In the genomic region with DNA sequence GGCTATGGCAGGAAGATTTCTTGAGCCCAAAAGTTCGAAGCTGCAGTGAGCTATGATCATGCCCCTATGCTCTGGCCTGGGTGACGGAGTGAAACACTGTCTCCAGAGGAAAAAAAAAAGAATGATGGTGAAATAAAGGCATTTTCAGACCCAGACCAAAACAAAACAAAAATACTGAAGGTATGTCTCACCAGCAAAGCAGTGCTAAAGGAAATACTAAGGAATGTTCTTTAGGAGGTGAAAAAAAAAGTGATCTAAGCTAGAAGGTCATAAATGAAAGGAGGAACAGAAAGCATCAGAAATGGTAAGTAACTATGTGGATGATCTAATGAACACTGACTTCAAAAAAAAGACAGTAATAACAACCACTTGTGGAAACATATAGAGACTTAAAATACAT, we compare ENCODE assay signal across 22 cellular contexts. TPM values are rescaled to one million over a fixed set of nuclear protein-coding genes. Genes with fewer than 3 reads are reported as not detected.
DNase-seq lines count a peak whose midpoint lies in the region; ATAC-seq and TF ChIP-seq lines count a peak whose summit lies in the region.
"Had no signal": no experiment of that assay in that cellular context is flagged by ENCODE, and none has a peak within 500 bp of the region (broad histone marks: within the 10 kb centered on the region; RNA-seq: fewer than 3 reads in every experiment).

No MANE protein-coding gene starts in this region.

- DNase-seq in cardiac muscle cell (ENCODE audit: low read depth in 1 of 2, low spot score in 1 of 2) (no peak), Right ventricle myocardium superior (no peak), astrocyte of the hippocampus (ENCODE audit: low read depth, low spot score) (peak; percentile 14), naive B cell (no peak), NOMO-1 treated with dmso at 0.1 percent for 144 hours (lab: John Stamatoyannopoulos, UW; ENCODE audit: unreplicated experiment) (no peak), mucosa of gallbladder (ENCODE audit: low spot score) (no peak), NCI-H446 treated with DMSO at 0.1 percent for 48 hours (lab: John Stamatoyannopoulos, UW) (no peak)
- DNase-seq: 8988T; BE2C; CD4-positive, alpha-beta T cell; DMS53; KG1; NCI-H1048; NCI-H1436 treated with DMSO at 0.1 percent for 48 hours; NCI-H2029 treated with DMSO at 0.1 percent for 48 hours; NCI-H510A treated with DMSO at 0.1 percent for 48 hours; NCI-H82; Peyer's patch had no signal

- peaks cover 18% of the 10 kb centered on the region for H3K4me1 ChIP-seq in cardiac muscle cell (ENCODE audit: low read depth)
- H3K4me1 ChIP-seq: BE2C, Peyer's patch had no signal

- H3K27me3 ChIP-seq in cardiac muscle cell: no peaks in the 10 kb centered on the region
- H3K27me3 ChIP-seq: BE2C, Peyer's patch had no signal

- intact Hi-C loops in Right ventricle myocardium superior (cut with DNase I): no loop called here

- H3K36me3 Mint-ChIP-seq in naive B cell: peaks cover 35 to 41% of the 10 kb centered on the region in 2 donors

- H3K27ac Mint-ChIP-seq in naive B cell: peak overlapping the region in 4 of 6 donors; percentile 8 to 78 (median 54)
- H3K27ac Mint-ChIP-seq: CD4-positive, alpha-beta T cell had no signal

- peaks cover 27% of the 10 kb centered on the region for H3K36me3 ChIP-seq in cardiac muscle cell
- H3K36me3 ChIP-seq: BE2C had no signal

- H3K27me3 Mint-ChIP-seq in naive B cell: no peaks in the 10 kb centered on the region
- H3K27me3 Mint-ChIP-seq: CD4-positive, alpha-beta T cell had no signal

- peak overlapping the region; percentile 8 for H3K27ac ChIP-seq in cardiac muscle cell
- H3K27ac ChIP-seq: Peyer's patch, SK-N-MC had no signal

- no peak overlapping the region for H3K4me3 ChIP-seq in cardiac muscle cell
- H3K4me3 ChIP-seq: Peyer's patch, SK-N-MC had no signal

- ATAC-seq in Right ventricle myocardium superior (ENCODE audit: poor library complexity) (no peak), naive B cell (ENCODE audit: low read depth in 2 of 2) (no peak), HG03108 (IDR thresholded peaks at IDR 0.05; ENCODE audit: unreplicated experiment) (no peak)
- ATAC-seq: HepG2, Right ventricle myocardium inferior had no signal

- no peak for TF ChIP-seq CTCF in cardiac muscle cell (IDR thresholded peaks at IDR 0.05; ENCODE audit: low read depth, low read length)

- peaks cover 0 to 10% (median 3%) of the 10 kb centered on the region in 7 donors for H3K9me3 Mint-ChIP-seq in naive B cell

- H3K4me1 Mint-ChIP-seq in naive B cell: peaks cover 17 to 29% (median 20%) of the 10 kb centered on the region in 3 donors

- no peak overlapping the region for H3K4me3 Mint-ChIP-seq in naive B cell
- H3K4me3 Mint-ChIP-seq: CD4-positive, alpha-beta T cell had no signal

- no peaks in the 10 kb centered on the region for H3K9me3 ChIP-seq in cardiac muscle cell (ENCODE audit: low read depth)
- H3K9me3 ChIP-seq: BE2C had no signal

RNA-seq across cellular contexts. Expression of a gene that starts 18.7 kb away (rescaled TPM):
- total RNA-seq in cardiac muscle cell: 148 and 159 TPM in 2 replicates
- 84.0 and 104 TPM in 2 replicates for polyA plus RNA-seq in cardiac muscle cell
- 23.5 TPM for total RNA-seq in Right ventricle myocardium superior
- 10 to 100 TPM; 31.4 to 53.5 (median 41.2) TPM for polyA plus RNA-seq in naive B cell (ENCODE audit: low read depth in 6 of 6)
- 64.9 TPM for total RNA-seq in mucosa of gallbladder
